3 cellular contexts compared by ENCODE assay signal in genomic region chr1:244454412-244454811, GRCh38.
TF ChIP-seq lines count a peak whose summit lies in the region.

No MANE protein-coding gene starts in this region.

TF ChIP-seq in SK-N-SH, 30 proteins besides CTCF, POLR2A, EP300 and RAD21:
- TF ChIP-seq MAX (IDR thresholded peaks at IDR 0.05; ENCODE audit: low read depth) (no peak), SIN3A (IDR thresholded peaks at IDR 0.05; ENCODE audit: borderline replicate concordance, low read depth, low read length) (no peak), FOSL2 (IDR thresholded peaks at IDR 0.05; ENCODE audit: borderline replicate concordance, low read depth) (no peak), SMC3 (IDR thresholded peaks at IDR 0.05; ENCODE audit: low read depth, low read length) (no peak)

TF ChIP-seq in SK-N-SH treated with all-trans-retinoic acid at 6 μM for 48 hours, 23 proteins besides CTCF, POLR2A, EP300 and RAD21:
- TF ChIP-seq ESRRG (CRISPR knock-in tag; IDR thresholded peaks at IDR 0.05) (no peak), ZFP3 (CRISPR knock-in tag; IDR thresholded peaks at IDR 0.05) (no peak), PATZ1 (CRISPR knock-in tag; IDR thresholded peaks at IDR 0.05; ENCODE audit: borderline replicate concordance) (no peak), ZNF8 (CRISPR knock-in tag; IDR thresholded peaks at IDR 0.05) (no peak), RARB (CRISPR knock-in tag; IDR thresholded peaks at IDR 0.05) (no peak), CSDC2 (CRISPR knock-in tag; IDR thresholded peaks at IDR 0.05) (no peak), ZNF565 (CRISPR knock-in tag; conservative IDR thresholded peaks at IDR 0.05; ENCODE audit: low read depth) (no peak), OSR1 (CRISPR knock-in tag; IDR thresholded peaks at IDR 0.05) (no peak), ISL1 (CRISPR knock-in tag; IDR thresholded peaks at IDR 0.05) (no peak), ZNF70 (CRISPR knock-in tag; IDR thresholded peaks at IDR 0.05) (no peak)

TF ChIP-seq in K562, 482 proteins besides CTCF, POLR2A, EP300 and RAD21:
- TF ChIP-seq SMARCA5 (IDR thresholded peaks at IDR 0.05) (no peak), ZZZ3 (IDR thresholded peaks at IDR 0.05) (no peak), PREB (CRISPR knock-in tag; IDR thresholded peaks at IDR 0.05) (no peak), ZNF277 (CRISPR knock-in tag; IDR thresholded peaks at IDR 0.05; ENCODE audit: borderline replicate concordance) (no peak), DDX20 (tag; IDR thresholded peaks at IDR 0.05; ENCODE audit: low read depth) (no peak), TGIF2 (CRISPR knock-in tag; IDR thresholded peaks at IDR 0.05) (no peak), MAFF (IDR thresholded peaks at IDR 0.05; ENCODE audit: low read length) (no peak), KAT8 (IDR thresholded peaks at IDR 0.05; ENCODE audit: low read depth) (no peak)
